Comparison of ENCODE assay signal across 17 cellular contexts in genomic region chr3:170493712-170494182, GRCh38.
DNase-seq lines count a peak whose midpoint lies in the region; ATAC-seq and TF ChIP-seq lines count a peak whose summit lies in the region.
"Had no signal": no experiment of that assay in that cellular context is flagged by ENCODE, and none has a peak within 500 bp of the region (broad histone marks: within the 10 kb centered on the region; RNA-seq: fewer than 3 reads in every experiment).

No MANE protein-coding gene starts in this region.

- no peaks in the 10 kb centered on the region for H3K36me3 Mint-ChIP-seq in stimulated activated naive B cell treated with anti-CD40 and anti-IgM and Interleukin-4, amounts not matched to agents 10 μg/mL and 1 μg/mL and 100 μg/mL, for 72 hours

- no peaks in the 10 kb centered on the region for H4K20me1 ChIP-seq in hepatocyte (ENCODE audit: insufficient read depth, poor library complexity, severe bottlenecking)
- H4K20me1 ChIP-seq: BLaER1 treated with 17β-estradiol and CSF1 and Interleukin-3, amounts not matched to agents 10 nM and 100 nM had no signal

- no peak overlapping the region for H2AFZ ChIP-seq in hepatocyte
- H2AFZ ChIP-seq: PC-9 had no signal

- ATAC-seq in HG02588 (IDR thresholded peaks at IDR 0.05; ENCODE audit: unreplicated experiment): no peak
- no peak for ATAC-seq in stimulated activated naive B cell treated with anti-CD40 and anti-IgM and Interleukin-4, amounts not matched to agents 10 μg/mL and 1 μg/mL and 100 μg/mL, for 72 hours (replicated peaks)

- peak; percentile 74 for DNase-seq in GM03348 (ENCODE audit: low spot score)
- peak; percentile 72 for DNase-seq in brain microvascular endothelial cell
- no peak for DNase-seq in hepatocyte (ENCODE audit: low spot score)
- DNase-seq in skeletal muscle cell (ENCODE audit: low read depth): peak; percentile 76
- DNase-seq in retina: no peak
- no peak for DNase-seq in stimulated activated naive B cell treated with anti-CD40 and anti-IgM and Interleukin-4, amounts not matched to agents 10 μg/mL and 1 μg/mL and 100 μg/mL, for 72 hours
- no peak for DNase-seq in MV-4-11 (lab: John Stamatoyannopoulos, UW)
- DNase-seq: activated CD4-positive, alpha-beta T cell treated with anti-CD3 and anti-CD28 coated beads, Interleukin-2, amount 50 U/mL, for 1 hour; GDM1; NCI-H1092 treated with DMSO at 0.1 percent for 48 hours; NCI-H446; PC-9; T-helper 1 cell had no signal

- no peaks in the 10 kb centered on the region for H3K9me3 ChIP-seq in hepatocyte (ENCODE audit: low read depth)
- H3K9me3 ChIP-seq: BLaER1 treated with 17β-estradiol and CSF1 and Interleukin-3, amounts not matched to agents 10 nM and 100 nM; ovary had no signal

- no peaks in the 10 kb centered on the region for H3K27me3 ChIP-seq in brain microvascular endothelial cell (replicated peaks)
- H3K27me3 ChIP-seq in hepatocyte: no peaks in the 10 kb centered on the region
- H3K27me3 ChIP-seq: BLaER1 treated with 17β-estradiol and CSF1 and Interleukin-3, amounts not matched to agents 10 nM and 100 nM; ovary had no signal

- H3K4me2 ChIP-seq in hepatocyte: no peak overlapping the region
- H3K4me2 ChIP-seq: BLaER1 treated with 17β-estradiol and CSF1 and Interleukin-3, amounts not matched to agents 10 nM and 100 nM; PC-9 had no signal

- peaks cover 11 to 16% of the 10 kb centered on the region in 2 donors for H3K27me3 Mint-ChIP-seq in stimulated activated naive B cell treated with anti-CD40 and anti-IgM and Interleukin-4, amounts not matched to agents 10 μg/mL and 1 μg/mL and 100 μg/mL, for 72 hours

- H3K27ac ChIP-seq in brain microvascular endothelial cell (peak overlapping the region; percentile 64), hepatocyte (peak overlapping the region; percentile 35)
- H3K27ac ChIP-seq: BLaER1 treated with 17β-estradiol and CSF1 and Interleukin-3, amounts not matched to agents 10 nM and 100 nM; PC-9 had no signal

- H3K9me2 ChIP-seq in hepatocyte (replicated peaks; ENCODE audit: insufficient read depth): no peaks in the 10 kb centered on the region

- no peak overlapping the region for H3K4me3 Mint-ChIP-seq in stimulated activated naive B cell treated with anti-CD40 and anti-IgM and Interleukin-4, amounts not matched to agents 10 μg/mL and 1 μg/mL and 100 μg/mL, for 72 hours

- no peak for TF ChIP-seq CTCF in brain microvascular endothelial cell (IDR thresholded peaks at IDR 0.05; ENCODE audit: low read depth, low read length, missing control alignments)
- no peak for TF ChIP-seq CTCF in hepatocyte (IDR thresholded peaks at IDR 0.05; ENCODE audit: poor library complexity)

- no peaks in the 10 kb centered on the region for H3K79me2 ChIP-seq in hepatocyte

- no peaks in the 10 kb centered on the region for H3K9me3 Mint-ChIP-seq in stimulated activated naive B cell treated with anti-CD40 and anti-IgM and Interleukin-4, amounts not matched to agents 10 μg/mL and 1 μg/mL and 100 μg/mL, for 72 hours
- H3K9me3 Mint-ChIP-seq: activated T-helper 2 cell treated with anti-CD3 and anti-CD28 coated beads, Interferon-gamma antibody, Interleukin-2, Interleukin-4, amounts not matched to agents 10 μg/mL and 5 μg/mL and 100 μg/mL, durations not matched to agents 14 hours and 24 hours and 36 hours had no signal

- in situ Hi-C loops in brain microvascular endothelial cell (cut with HindIII; ENCODE audit: low pct_ligation_motif_present, low sequenced_read_pairs): no loop called here

- peaks cover 15% of the 10 kb centered on the region for H3K4me1 ChIP-seq in hepatocyte (ENCODE audit: insufficient read depth)
- H3K4me1 ChIP-seq: BLaER1 treated with 17β-estradiol and CSF1 and Interleukin-3, amounts not matched to agents 10 nM and 100 nM had no signal

- no peak overlapping the region for H3K4me3 ChIP-seq in brain microvascular endothelial cell (ENCODE audit: low read depth, low read length)
- H3K4me3 ChIP-seq in hepatocyte: no peak overlapping the region
- H3K4me3 ChIP-seq in skeletal muscle cell (ENCODE audit: low read depth, low read length): no peak overlapping the region
- H3K4me3 ChIP-seq: BLaER1 treated with 17β-estradiol and CSF1 and Interleukin-3, amounts not matched to agents 10 nM and 100 nM; ovary; PC-9 had no signal

- H3K36me3 ChIP-seq in brain microvascular endothelial cell (replicated peaks): no peaks in the 10 kb centered on the region
- no peaks in the 10 kb centered on the region for H3K36me3 ChIP-seq in hepatocyte (replicated peaks; ENCODE audit: insufficient read depth, low read depth)
- H3K36me3 ChIP-seq: BLaER1 treated with 17β-estradiol and CSF1 and Interleukin-3, amounts not matched to agents 10 nM and 100 nM; ovary had no signal

- H3K27ac Mint-ChIP-seq in stimulated activated naive B cell treated with anti-CD40 and anti-IgM and Interleukin-4, amounts not matched to agents 10 μg/mL and 1 μg/mL and 100 μg/mL, for 72 hours: no peak overlapping the region
- H3K27ac Mint-ChIP-seq: activated T-helper 2 cell treated with anti-CD3 and anti-CD28 coated beads, Interferon-gamma antibody, Interleukin-2, Interleukin-4, amounts not matched to agents 10 μg/mL and 5 μg/mL and 100 μg/mL, durations not matched to agents 14 hours and 24 hours and 36 hours had no signal

- H3K4me1 Mint-ChIP-seq in stimulated activated naive B cell treated with anti-CD40 and anti-IgM and Interleukin-4, amounts not matched to agents 10 μg/mL and 1 μg/mL and 100 μg/mL, for 72 hours: no peaks in the 10 kb centered on the region

- WGBS in hepatocyte (ENCODE audit: low lambda C conversion rate, missing lambda C conversion rate): 63% methylated on average over 2 of the region's 2 CpGs

Comparison
In these comparisons a context has a peak if more than half of its experiments do, and no peak if none do; other contexts are left out.
1. DNase-seq: peak in GM03348 (single experiment), brain microvascular endothelial cell (single experiment) and skeletal muscle cell (single experiment); none in hepatocyte (single experiment), retina (single experiment), stimulated activated naive B cell treated with anti-CD40 and anti-IgM and Interleukin-4, amounts not matched to agents 10 μg/mL and 1 μg/mL and 100 μg/mL, for 72 hours (single experiment) and MV-4-11 (single experiment).